2 cellular contexts compared by ENCODE assay signal in genomic region chr6:17083397-17083796, GRCh38.
TF ChIP-seq lines count a peak whose summit lies in the region.

No MANE protein-coding gene starts in this region.

TF ChIP-seq in HepG2, 621 proteins besides CTCF, POLR2A, EP300 and RAD21:
- TF ChIP-seq ZNF781 (CRISPR knock-in tag; IDR thresholded peaks at IDR 0.05; ENCODE audit: borderline replicate concordance, not compliant biosample characterization) (no peak), CEBPB (IDR thresholded peaks at IDR 0.05; ENCODE audit: borderline replicate concordance, low read depth, low read length) (peak; percentile 89), ZNF564 (CRISPR knock-in tag; IDR thresholded peaks at IDR 0.05) (no peak), NFATC3 (CRISPR knock-in tag; IDR thresholded peaks at IDR 0.05) (no peak), CEBPG (CRISPR knock-in tag; IDR thresholded peaks at IDR 0.05) (0 out of 2 replicates have a peak, but pooled peaks have one; percentile 9), HMG20A (CRISPR knock-in tag; IDR thresholded peaks at IDR 0.05; ENCODE audit: borderline replicate concordance) (no peak), MAFK (conservative IDR thresholded peaks at IDR 0.05 in 1 of 2, IDR thresholded peaks at IDR 0.05 in 1 of 2; ENCODE audit: low read length in 2 of 2) (peak; percentile 37 to 73), MYPOP (CRISPR knock-in tag; IDR thresholded peaks at IDR 0.05) (no peak), RCOR2 (CRISPR knock-in tag; IDR thresholded peaks at IDR 0.05) (no peak), KDM4B (CRISPR knock-in tag; IDR thresholded peaks at IDR 0.05) (no peak), MAFF (IDR thresholded peaks at IDR 0.05; ENCODE audit: low read depth, low read length) (peak; percentile 51), PLSCR1 (CRISPR knock-in tag; IDR thresholded peaks at IDR 0.05; ENCODE audit: borderline replicate concordance) (no peak), ZNF180 (CRISPR knock-in tag; IDR thresholded peaks at IDR 0.05; ENCODE audit: borderline replicate concordance, low read depth) (no peak), KLF6 (CRISPR knock-in tag; IDR thresholded peaks at IDR 0.05) (no peak)

TF ChIP-seq in H1, 55 proteins besides CTCF, POLR2A, EP300 and RAD21:
- TF ChIP-seq CEBPB (IDR thresholded peaks at IDR 0.05; ENCODE audit: low read depth, low read length): peak; percentile 76
- no peak for TF ChIP-seq POU5F1 (IDR thresholded peaks at IDR 0.05; ENCODE audit: low read depth, low read length)
